8 cellular contexts compared by ENCODE assay signal in the genomic region with DNA sequence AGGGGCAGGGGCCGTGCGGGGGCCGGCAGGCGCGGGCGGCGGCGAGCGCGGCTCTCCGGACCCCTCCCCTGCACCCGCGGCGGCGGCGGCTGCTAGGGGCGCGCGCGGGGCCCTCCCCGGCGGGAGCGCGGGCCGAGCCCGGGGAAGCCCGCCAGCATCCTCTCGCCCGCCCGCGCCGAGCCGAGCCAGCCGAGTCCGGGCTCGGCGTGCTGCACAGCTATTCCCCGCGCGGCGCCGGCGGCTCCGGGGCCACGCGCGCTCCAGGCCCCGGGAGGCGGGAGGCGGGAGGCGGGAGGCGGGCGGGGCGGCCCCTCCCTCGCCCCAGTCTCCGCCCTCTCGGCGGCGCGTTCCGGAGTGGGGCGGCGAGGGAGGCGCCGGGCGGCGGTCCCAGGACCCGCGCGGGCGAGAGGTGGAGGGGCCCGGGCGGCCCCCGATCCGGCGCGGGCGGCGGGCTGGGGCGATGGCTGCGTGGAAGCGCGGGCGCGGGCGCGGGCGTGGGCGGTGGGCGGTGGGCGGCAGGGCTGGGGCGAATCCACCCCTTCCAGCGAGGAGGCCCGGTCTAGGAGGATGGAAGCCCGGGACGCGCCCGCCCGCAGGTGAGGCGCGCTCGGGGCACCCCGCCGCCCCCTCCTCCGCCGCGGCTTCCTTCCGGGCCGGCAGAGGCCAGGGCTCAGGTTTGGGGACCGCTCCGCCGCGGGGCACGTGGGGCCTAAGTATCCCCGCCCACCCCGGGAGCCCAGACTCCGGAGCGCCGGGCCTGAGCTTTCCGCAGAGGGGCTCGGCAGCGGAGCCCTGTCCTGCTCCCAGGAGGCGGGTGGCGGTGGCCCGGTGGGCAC. TPM values are rescaled to one million over a fixed set of nuclear protein-coding genes. Genes with fewer than 3 reads are reported as not detected.
DNase-seq lines count a peak whose midpoint lies in the region; ATAC-seq and TF ChIP-seq lines count a peak whose summit lies in the region.

A gene (minus strand): TSS at position 261 of the 836 bp plus-strand sequence. CDS start 1,250 bp downstream, outside the sequence.

- ATAC-seq in HG02678 (IDR thresholded peaks at IDR 0.05; ENCODE audit: unreplicated experiment) = peak; percentile 63

- peak within 1 kb of the TSS; percentile 53 for H3K9ac ChIP-seq in mucosa of stomach (ENCODE audit: low read length)

- TF ChIP-seq CTCF in epithelial cell of proximal tubule (conservative IDR thresholded peaks at IDR 0.05; ENCODE audit: low read depth, low read length) = no peak

- H3K9me3 ChIP-seq in mucosa of stomach (ENCODE audit: control insufficient read depth, low read length) = no peaks in the 10 kb centered on the region

- peak; percentile 39 for DNase-seq in NCI-H1436 (lab: John Stamatoyannopoulos, UW)
- no peak for DNase-seq in NCI-H1436 treated with DMSO at 0.1 percent for 48 hours (lab: John Stamatoyannopoulos, UW)
- DNase-seq in NCI-H526 treated with DMSO at 0.1 percent for 48 hours (lab: John Stamatoyannopoulos, UW) = peak; percentile 45
- peak; percentile 72 for DNase-seq in activated T-cell treated with anti-CD3 and anti-CD28 coated beads for 48 hours (ENCODE audit: low read depth)
- DNase-seq in epithelial cell of proximal tubule (ENCODE audit: low read depth) = no peak
- peak; percentile 18 to 55 (median 46) for DNase-seq in stimulated activated naive CD4-positive, alpha-beta T cell (lab: John Stamatoyannopoulos, UW)

- peaks cover 12% of the 10 kb centered on the region for H3K4me1 ChIP-seq in mucosa of stomach (ENCODE audit: control insufficient read depth, insufficient read depth, low read length)

- H3K36me3 ChIP-seq in mucosa of stomach (ENCODE audit: control insufficient read depth, insufficient read depth, low read length) = no peaks in the 10 kb centered on the region

- H3K4me3 ChIP-seq in epithelial cell of proximal tubule (ENCODE audit: low read depth, low read length) (peak within 1 kb of the TSS; percentile 60), mucosa of stomach (ENCODE audit: low read length) (peak within 1 kb of the TSS; percentile 19)

- H3K27me3 ChIP-seq in mucosa of stomach (ENCODE audit: control insufficient read depth, insufficient read depth, low read length) = peaks cover 22% of the 10 kb centered on the region

RNA-seq across cellular contexts. Expression of the gene that starts here (rescaled TPM):
- 18.7 and 37.6 TPM in 2 replicates for total RNA-seq in epithelial cell of proximal tubule

Comparison
In these comparisons a context has a peak if more than half of its experiments do, and no peak if none do; other contexts are left out.
1. DNase-seq: peak in NCI-H1436 (single experiment), NCI-H526 treated with DMSO at 0.1 percent for 48 hours (single experiment), activated T-cell treated with anti-CD3 and anti-CD28 coated beads for 48 hours (single experiment) and stimulated activated naive CD4-positive, alpha-beta T cell (6 of 6); none in NCI-H1436 treated with DMSO at 0.1 percent for 48 hours (single experiment) and epithelial cell of proximal tubule (single experiment).